ENCODE assay signal across 8 cellular contexts in genomic region chrX:134797390-134797700, GRCh38. TPM values are rescaled to one million over a fixed set of nuclear protein-coding genes. Genes with fewer than 3 reads are reported as not detected.
A peak's percentile ranks its signal among the peaks of the same experiment; 100 is the strongest.
DNase-seq lines count a peak whose midpoint lies in the region; ATAC-seq and TF ChIP-seq lines count a peak whose summit lies in the region.

No MANE protein-coding gene starts in this region.

- TF ChIP-seq CTCF in GM12865 (IDR thresholded peaks at IDR 0.05; ENCODE audit: insufficient read depth, low read depth, low read length, missing control alignments) (no peak), Peyer's patch (IDR thresholded peaks at IDR 0.05) (no peak), fibroblast of lung (conservative IDR thresholded peaks at IDR 0.05 in 1 of 2, IDR thresholded peaks at IDR 0.05 in 1 of 2; ENCODE audit: low read depth in 1 of 2, low read length in 2 of 2) (no peak), mucosa of descending colon (IDR thresholded peaks at IDR 0.05) (no peak)

- no peak overlapping the region for H3K27ac ChIP-seq in Peyer's patch
- H3K27ac ChIP-seq in fibroblast of lung (ENCODE audit: insufficient read depth, low read length) = peak overlapping the region; percentile 9
- no peak overlapping the region for H3K27ac ChIP-seq in rectal smooth muscle tissue (ENCODE audit: low read depth, low read length)

- H3K4me3 ChIP-seq in GM12865 (ENCODE audit: low read depth, low read length) (peak overlapping the region; percentile 68), Peyer's patch (peak overlapping the region; percentile 63 to 97 (median 75)), fibroblast of lung (replicated peaks in 1 of 4; ENCODE audit: control extremely low read depth in 1 of 4, insufficient read depth in 1 of 4, low read depth in 3 of 4, low read length in 4 of 4) (peak overlapping the region; percentile 8 to 75 (median 70)), rectal smooth muscle tissue (ENCODE audit: low read length) (peak overlapping the region; percentile 68), mucosa of descending colon (no peak overlapping the region)

- H3K79me2 ChIP-seq in fibroblast of lung (ENCODE audit: control insufficient read depth, insufficient read depth, low read length) = peaks cover 22% of the 10 kb centered on the region

- peak overlapping the region; percentile 40 for H3K4me2 ChIP-seq in fibroblast of lung (ENCODE audit: extremely low read depth, insufficient read depth, low read length)

- no peaks in the 10 kb centered on the region for H4K20me1 ChIP-seq in fibroblast of lung (ENCODE audit: control insufficient read depth, extremely low read depth, insufficient read depth, low read length)

- H3K27me3 ChIP-seq in Peyer's patch (no peaks in the 10 kb centered on the region), fibroblast of lung (ENCODE audit: control insufficient read depth, insufficient read depth, low read length) (no peaks in the 10 kb centered on the region), rectal smooth muscle tissue (ENCODE audit: control insufficient read depth, insufficient read depth, low read length) (no peaks in the 10 kb centered on the region)

- intact Hi-C loops in mucosa of descending colon (cut with DNase I, micrococcal nuclease) = no loop called here

- DNase-seq in GM12865 (ENCODE audit: low read depth) (no peak), Peyer's patch (no peak), fibroblast of lung (ENCODE audit: low read depth in 2 of 2) (no peak), mucosa of descending colon (no peak), NCI-H82 (lab: John Stamatoyannopoulos, UW) (no peak), left lobe of liver (ENCODE audit: low spot score) (no peak)

- TF ChIP-seq POLR2A in Peyer's patch (IDR thresholded peaks at IDR 0.05) = no peak

- H3K9me3 ChIP-seq in Peyer's patch (no peaks in the 10 kb centered on the region), fibroblast of lung (ENCODE audit: control insufficient read depth, insufficient read depth, low read depth, low read length) (no peaks in the 10 kb centered on the region), mucosa of descending colon (no peaks in the 10 kb centered on the region)

- H3K9ac ChIP-seq in fibroblast of lung (ENCODE audit: insufficient read depth, low read length) (no peak overlapping the region), rectal smooth muscle tissue (ENCODE audit: low read length) (no peak overlapping the region)

- H2AFZ ChIP-seq in fibroblast of lung (ENCODE audit: low read length) = no peak overlapping the region

- ATAC-seq in mucosa of descending colon (no peak), HG02763 (IDR thresholded peaks at IDR 0.05; ENCODE audit: unreplicated experiment) (no peak), left lobe of liver (no peak)

- H3K4me1 ChIP-seq in Peyer's patch = no peaks in the 10 kb centered on the region
- no peaks in the 10 kb centered on the region for H3K4me1 ChIP-seq in fibroblast of lung (ENCODE audit: control insufficient read depth, extremely low read depth, insufficient read depth, low read length)
- peaks cover 2% of the 10 kb centered on the region for H3K4me1 ChIP-seq in rectal smooth muscle tissue (ENCODE audit: control insufficient read depth, insufficient read depth, low read length)
- no peaks in the 10 kb centered on the region for H3K4me1 ChIP-seq in mucosa of descending colon (ENCODE audit: low read depth)

- peaks cover 0 to 10% (median 0%) of the 10 kb centered on the region in 3 donors for H3K36me3 ChIP-seq in Peyer's patch
- no peaks in the 10 kb centered on the region for H3K36me3 ChIP-seq in fibroblast of lung (ENCODE audit: control insufficient read depth, insufficient read depth, low read length)
- H3K36me3 ChIP-seq in rectal smooth muscle tissue (ENCODE audit: control insufficient read depth, insufficient read depth, low read length) = no peaks in the 10 kb centered on the region
- H3K36me3 ChIP-seq in mucosa of descending colon (ENCODE audit: low read depth) = no peaks in the 10 kb centered on the region

RNA-seq across cellular contexts. Expression of gene PABIR2, which starts 0.3 kb away (rescaled TPM):
- total RNA-seq in Peyer's patch (10 to 100 TPM; 17.3 to 47.9 (median 28.6) TPM), fibroblast of lung (9.0 and 16.8 TPM in 2 replicates), mucosa of descending colon (10 to 100 TPM; 19.3 to 24.5 (median 24.2) TPM), left lobe of liver (4.8 TPM)
- polyA plus RNA-seq in fibroblast of lung = 18.8 and 27.2 TPM in 2 replicates
- polyA plus RNA-seq in fibroblast of lung (2012) = 12.6 and 23.8 TPM in 2 replicates
- 5.2 and 51.1 TPM in 2 replicates for polyA minus RNA-seq in fibroblast of lung (ENCODE audit: low replicate concordance)
